ENCODE assay signal across 13 cellular contexts in the genomic region with DNA sequence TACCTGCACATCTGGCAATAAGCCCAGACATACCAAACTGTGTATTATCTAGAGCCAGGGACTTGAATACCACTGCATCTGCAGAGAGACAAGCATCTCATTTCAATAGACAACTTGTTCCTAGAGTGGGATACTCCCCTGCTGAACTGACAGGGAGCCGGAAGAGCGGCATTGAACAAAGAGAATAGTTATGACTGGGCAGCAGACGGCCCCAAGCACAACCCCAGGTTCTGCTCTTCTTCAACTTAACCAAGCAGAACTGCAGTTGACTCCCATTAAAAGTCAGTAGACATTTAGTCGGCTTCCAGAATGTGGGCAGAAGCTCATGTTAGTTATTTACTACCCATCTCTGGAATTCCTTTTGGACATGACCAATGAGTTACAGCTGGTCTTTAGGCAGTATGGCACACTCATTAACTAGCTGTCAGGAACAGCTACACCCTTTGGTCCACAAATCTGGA.
DNase-seq lines count a peak whose midpoint lies in the region; ATAC-seq and TF ChIP-seq lines count a peak whose summit lies in the region.
"Had no signal": no experiment of that assay in that cellular context is flagged by ENCODE, and none has a peak within 500 bp of the region (broad histone marks: within the 10 kb centered on the region; RNA-seq: fewer than 3 reads in every experiment).

No MANE protein-coding gene starts in this region.

- in situ Hi-C loops in astrocyte of the cerebellum (cut with HindIII; ENCODE audit: low sequenced_read_pairs): no loop called here

- TF ChIP-seq CTCF in astrocyte of the cerebellum (IDR thresholded peaks at IDR 0.05; ENCODE audit: low read depth, low read length, missing control alignments): no peak

- no peak overlapping the region for H3K4me3 ChIP-seq in astrocyte of the cerebellum (ENCODE audit: low read depth, low read length)
- H3K4me3 ChIP-seq: esophagus squamous epithelium, tibial artery had no signal

- intact Hi-C loops in left ventricle myocardium superior (cut with micrococcal nuclease): no loop called here
- intact Hi-C loops in cardiac septum (cut with DNase I): no loop called here

- DNase-seq in left ventricle myocardium superior (no peak), cardiac septum (ENCODE audit: low spot score) (no peak), astrocyte of the cerebellum (ENCODE audit: low read depth) (peak; percentile 36), kidney tubule cell (ENCODE audit: low spot score) (peak; percentile 95), NCI-H748 treated with DMSO at 0.1 percent for 48 hours (lab: John Stamatoyannopoulos, UW) (no peak), NCI-H345 treated with DMSO at 0.1 percent for 48 hours (lab: John Stamatoyannopoulos, UW; ENCODE audit: unreplicated experiment) (no peak)
- DNase-seq: DMS79 treated with DMSO at 0.1 percent for 48 hours, esophagus squamous epithelium, KBM-7, NCI-H1694 treated with DMSO at 0.1 percent for 48 hours, tibial artery had no signal

- ATAC-seq in left ventricle myocardium superior (peak; percentile 17), esophagus mucosa (no peak), GM19463 (IDR thresholded peaks at IDR 0.05; ENCODE audit: unreplicated experiment) (no peak)

Comparison
In these comparisons a context has a peak if more than half of its experiments do, and no peak if none do; other contexts are left out.
1. DNase-seq: peak in astrocyte of the cerebellum (single experiment) and kidney tubule cell (single experiment); none in left ventricle myocardium superior (single experiment), cardiac septum (single experiment), NCI-H748 treated with DMSO at 0.1 percent for 48 hours (single experiment) and NCI-H345 treated with DMSO at 0.1 percent for 48 hours (single experiment).